19 cellular contexts compared by ENCODE assay signal in the genomic region with DNA sequence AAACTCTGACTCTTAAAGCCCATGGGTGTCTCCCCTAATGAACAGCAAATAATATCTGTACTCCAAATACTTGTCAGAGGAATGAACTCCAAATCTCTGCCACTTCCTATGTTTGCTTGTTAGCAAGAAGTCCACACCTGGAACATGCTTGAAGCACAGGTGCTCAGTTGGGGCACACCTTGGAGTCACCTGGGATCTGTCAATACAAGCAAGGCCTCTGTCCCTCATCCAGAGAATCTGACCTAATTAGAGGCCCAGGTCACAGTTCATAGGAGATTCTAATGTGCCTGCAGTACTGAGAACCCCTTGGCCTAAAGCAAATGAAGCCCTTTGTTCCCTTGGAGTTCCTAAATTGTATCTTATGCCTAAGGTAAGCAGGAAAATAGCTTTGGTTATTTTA.
"Had no signal": no experiment of that assay in that cellular context is flagged by ENCODE, and none has a peak within 500 bp of the region (broad histone marks: within the 10 kb centered on the region; RNA-seq: fewer than 3 reads in every experiment).

No MANE protein-coding gene starts in this region.

- H3K9me3 Mint-ChIP-seq: natural killer cell, neural crest cell had no signal

- H3K27ac Mint-ChIP-seq: natural killer cell; stimulated activated effector memory CD8-positive, alpha-beta T cell treated with anti-CD3 and anti-CD28 coated beads, Interleukin-12 subunit alpha, Interleukin-12 subunit beta, amount 100 ng/mL, for 72 hours had no signal

- H3K36me3 ChIP-seq: heart left ventricle, right atrium auricular region, suprapubic skin, tibial artery, upper lobe of left lung, vagina had no signal

- DNase-seq: cortex of kidney; dorsolateral prefrontal cortex; effector CD8-positive, alpha-beta T cell; heart left ventricle; hippocampal formation; left colon; mammary epithelial cell; natural killer cell; stimulated activated CD4-positive, alpha-beta T cell treated with anti-CD3 and anti-CD28 coated beads, Interleukin-2, amount 100 ng/mL, for 48 hours; stimulated activated naive CD8-positive, alpha-beta T cell treated with anti-CD3 and anti-CD28 coated beads, Interleukin-15, Interleukin-2, amounts not matched to agents 100 U/mL and 50 U/mL, for 24 hours; tibial artery; upper lobe of left lung had no signal

- H3K27ac ChIP-seq: dorsolateral prefrontal cortex, heart left ventricle, right atrium auricular region, suprapubic skin, tibial artery, upper lobe of left lung, vagina had no signal

- H3K4me3 ChIP-seq: dorsolateral prefrontal cortex, heart left ventricle, right atrium auricular region, smooth muscle cell, suprapubic skin, tibial artery, upper lobe of left lung, vagina had no signal

- H3K4me3 Mint-ChIP-seq: natural killer cell; neural crest cell; stimulated activated effector memory CD8-positive, alpha-beta T cell treated with anti-CD3 and anti-CD28 coated beads, Interleukin-12 subunit alpha, Interleukin-12 subunit beta, amount 100 ng/mL, for 72 hours had no signal

- H3K27me3 ChIP-seq: heart left ventricle, right atrium auricular region, suprapubic skin, tibial artery, upper lobe of left lung, vagina had no signal

- H3K4me1 ChIP-seq: heart left ventricle, right atrium auricular region, tibial artery, upper lobe of left lung, vagina had no signal

- H3K4me1 Mint-ChIP-seq: natural killer cell; stimulated activated effector memory CD8-positive, alpha-beta T cell treated with anti-CD3 and anti-CD28 coated beads, Interleukin-12 subunit alpha, Interleukin-12 subunit beta, amount 100 ng/mL, for 72 hours had no signal

- H3K36me3 Mint-ChIP-seq: natural killer cell; stimulated activated effector memory CD8-positive, alpha-beta T cell treated with anti-CD3 and anti-CD28 coated beads, Interleukin-12 subunit alpha, Interleukin-12 subunit beta, amount 100 ng/mL, for 72 hours had no signal

- ATAC-seq: esophagus mucosa; heart left ventricle; left colon; natural killer cell; stimulated activated effector memory CD8-positive, alpha-beta T cell treated with anti-CD3 and anti-CD28 coated beads, Interleukin-12 subunit alpha, Interleukin-12 subunit beta, amount 100 ng/mL, for 72 hours; stimulated activated naive CD8-positive, alpha-beta T cell treated with anti-CD3 and anti-CD28 coated beads, Interleukin-15, Interleukin-2, amounts not matched to agents 100 U/mL and 50 U/mL, for 24 hours had no signal

- H3K9me3 ChIP-seq: heart left ventricle, right atrium auricular region, suprapubic skin, tibial artery, upper lobe of left lung, vagina had no signal
